In the genomic region with DNA sequence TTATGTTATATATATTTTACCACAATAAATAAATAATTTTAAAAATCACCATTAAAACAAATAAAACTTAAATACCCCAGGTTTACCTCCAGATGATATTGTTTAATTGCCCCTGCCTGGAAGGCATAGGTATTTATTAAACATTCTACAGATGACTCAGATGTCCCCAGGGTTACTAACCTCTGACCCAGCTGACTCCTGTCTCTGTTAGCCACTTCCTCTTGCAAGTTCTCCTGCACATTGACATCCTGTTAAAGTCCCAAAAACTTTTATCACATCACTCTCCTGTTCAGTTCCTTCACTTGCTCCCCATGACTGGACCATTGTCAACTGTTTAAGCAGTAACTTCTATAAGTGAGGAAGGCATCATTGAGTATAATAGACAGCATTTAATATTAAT, we compare ENCODE assay signal across 13 cellular contexts. TPM values are rescaled to one million over a fixed set of nuclear protein-coding genes. Genes with fewer than 3 reads are reported as not detected.
DNase-seq lines count a peak whose midpoint lies in the region; ATAC-seq, FAIRE-seq and TF ChIP-seq lines count a peak whose summit lies in the region.
"Had no signal": no experiment of that assay in that cellular context is flagged by ENCODE, and none has a peak within 500 bp of the region (broad histone marks: within the 10 kb centered on the region; RNA-seq: fewer than 3 reads in every experiment).

No MANE protein-coding gene starts in this region.

- intact Hi-C loops in GM12878 (cut with micrococcal nuclease; ENCODE audit: unreplicated experiment): loop anchor here (5.0 kb wide), 1 partner anchor 36 kb away; a partner anchor contains a TSS

- TF ChIP-seq CTCF in GM10248 (IDR thresholded peaks at IDR 0.05; ENCODE audit: control extremely low read depth, extremely low read depth, low read depth, missing control alignments): no peak
- no peak for TF ChIP-seq CTCF in GM12878 (IDR thresholded peaks at IDR 0.05 in 2 of 3, conservative IDR thresholded peaks at IDR 0.05 in 1 of 3; ENCODE audit: control insufficient read depth in 2 of 3, extremely low read depth in 1 of 3, insufficient read depth in 1 of 3, low read depth in 3 of 3, low read length in 3 of 3)

- no peak overlapping the region for H3K4me2 ChIP-seq in GM12878 (ENCODE audit: control insufficient read depth, insufficient read depth)

- no peaks in the 10 kb centered on the region for H3K27me3 ChIP-seq in GM12878 (replicated peaks in 1 of 2; ENCODE audit: control insufficient read depth in 2 of 2, insufficient read depth in 2 of 2, low read length in 1 of 2)

- H3K36me3 Mint-ChIP-seq in T-helper 17 cell (ENCODE audit: low read depth): no peaks in the 10 kb centered on the region
- H3K36me3 Mint-ChIP-seq: CD8-positive, alpha-beta T cell had no signal

- TF ChIP-seq EP300 in GM12878 (IDR thresholded peaks at IDR 0.05; ENCODE audit: borderline replicate concordance in 1 of 2, control insufficient read depth in 1 of 2, low read depth in 2 of 2, low read length in 2 of 2): no peak

- no peaks in the 10 kb centered on the region for H3K4me1 Mint-ChIP-seq in T-helper 17 cell

- H3K27ac Mint-ChIP-seq in T-helper 17 cell: no peak overlapping the region
- H3K27ac Mint-ChIP-seq: CD8-positive, alpha-beta T cell had no signal

- no peaks in the 10 kb centered on the region for H4K20me1 ChIP-seq in GM12878 (ENCODE audit: control insufficient read depth, insufficient read depth)

- H3K4me3 Mint-ChIP-seq in T-helper 17 cell: no peak overlapping the region
- H3K4me3 Mint-ChIP-seq: CD8-positive, alpha-beta T cell had no signal

- no peaks in the 10 kb centered on the region for H3K79me2 ChIP-seq in GM12878 (ENCODE audit: control insufficient read depth, insufficient read depth, low read length)

- H3K4me1 ChIP-seq in GM12878 (ENCODE audit: control insufficient read depth, insufficient read depth, low read length): no peaks in the 10 kb centered on the region

- POLR2A ChIA-PET in GM10248 (lab: Yijun Ruan, JAX) (no interaction called here), GM12878 (lab: Charles Lee) (no interaction called here)

- DNase-seq in GM10248 (ENCODE audit: extremely low spot score) (peak; percentile 24), GM12878 (ENCODE audit: low read depth, low spot score) (no peak), DMS79 treated with DMSO at 0.1 percent for 48 hours (lab: John Stamatoyannopoulos, UW) (no peak), T-helper 17 cell (no peak), HK-2 (ENCODE audit: unreplicated experiment) (no peak)
- DNase-seq in activated CD4-positive, alpha-beta T cell treated with anti-CD3 and anti-CD28 coated beads, Interleukin-2, amount 50 U/mL, for 1 hour: no peak
- DNase-seq: amniotic stem cell; CD8-positive, alpha-beta T cell; H7 had no signal

- no peak overlapping the region for H2AFZ ChIP-seq in GM12878 (ENCODE audit: control insufficient read depth, low read depth, low read length)

- H3K9ac ChIP-seq in GM12878 (ENCODE audit: control insufficient read depth, insufficient read depth, low read length): no peak overlapping the region

- no peak for TF ChIP-seq RAD21 in GM12878 (IDR thresholded peaks at IDR 0.05; ENCODE audit: insufficient read depth, low read depth, low read length)

- H3K27me3 Mint-ChIP-seq in T-helper 17 cell: peaks cover 7% of the 10 kb centered on the region

- no peak overlapping the region for H3K4me3 ChIP-seq in GM12878

- no peaks in the 10 kb centered on the region for H3K9me3 ChIP-seq in GM12878 (replicated peaks; ENCODE audit: control insufficient read depth, insufficient read depth, low read length)
- no peaks in the 10 kb centered on the region for H3K9me3 ChIP-seq in T-helper 17 cell (ENCODE audit: control insufficient read depth, low read length, poor library complexity, severe bottlenecking)

- CTCF ChIA-PET in GM10248 (lab: Yijun Ruan, JAX) (no interaction called here), GM12878 (lab: Yijun Ruan, JAX) (interaction anchor here (1.5 kb wide), 1 partner anchor 47 kb away, joined by 3 read pairs; no protein-coding TSS in a partner anchor)

- in situ Hi-C loops in GM12878 (cut with MboI): no loop called here

- no peak for TF ChIP-seq POLR2A in GM12878 (IDR thresholded peaks at IDR 0.05; ENCODE audit: low read depth, low read length)

- RAD21 ChIA-PET in GM12878 (lab: Charles Lee; ENCODE audit: unreplicated experiment): no interaction called here

- ATAC-seq in GM21381 (IDR thresholded peaks at IDR 0.05; ENCODE audit: unreplicated experiment) (peak; percentile 99), HG03378 (IDR thresholded peaks at IDR 0.05; ENCODE audit: unreplicated experiment) (peak; percentile 99), GM12878 (peak; percentile 57), T-helper 17 cell (no peak)
- ATAC-seq: CD8-positive, alpha-beta T cell had no signal

- no peak overlapping the region for H3K27ac ChIP-seq in GM12878 (ENCODE audit: control insufficient read depth, insufficient read depth)

- SMC1A ChIA-PET in GM12878 (lab: Charles Lee; ENCODE audit: uncharacterized antibody, unreplicated experiment): no interaction called here

- H3K36me3 ChIP-seq in GM12878 (ENCODE audit: control insufficient read depth in 2 of 2, insufficient read depth in 2 of 2, low read length in 1 of 2): no peaks in the 10 kb centered on the region

- no TSS peak for BruUV-seq in GM12878 (replicated peaks; lab: Mats Ljungman, UMichigan)

- no peak for FAIRE-seq in GM12878 (lab: Jason Lieb, UNC)

TF ChIP-seq in GM12878, 131 proteins besides CTCF, POLR2A, EP300 and RAD21 (continues in another document):
- TF ChIP-seq NR2F1 (conservative IDR thresholded peaks at IDR 0.05) (peak; percentile 61; the same call in 1 of the 2 replicates), ZNF622 (IDR thresholded peaks at IDR 0.05) (no peak), SPI1 (IDR thresholded peaks at IDR 0.05; ENCODE audit: borderline replicate concordance, insufficient read depth, low read depth, low read length) (peak; percentile 31; the same call in 1 of the 2 replicates), SMARCA5 (IDR thresholded peaks at IDR 0.05) (no peak)
- TF ChIP-seq, protein P1, sequence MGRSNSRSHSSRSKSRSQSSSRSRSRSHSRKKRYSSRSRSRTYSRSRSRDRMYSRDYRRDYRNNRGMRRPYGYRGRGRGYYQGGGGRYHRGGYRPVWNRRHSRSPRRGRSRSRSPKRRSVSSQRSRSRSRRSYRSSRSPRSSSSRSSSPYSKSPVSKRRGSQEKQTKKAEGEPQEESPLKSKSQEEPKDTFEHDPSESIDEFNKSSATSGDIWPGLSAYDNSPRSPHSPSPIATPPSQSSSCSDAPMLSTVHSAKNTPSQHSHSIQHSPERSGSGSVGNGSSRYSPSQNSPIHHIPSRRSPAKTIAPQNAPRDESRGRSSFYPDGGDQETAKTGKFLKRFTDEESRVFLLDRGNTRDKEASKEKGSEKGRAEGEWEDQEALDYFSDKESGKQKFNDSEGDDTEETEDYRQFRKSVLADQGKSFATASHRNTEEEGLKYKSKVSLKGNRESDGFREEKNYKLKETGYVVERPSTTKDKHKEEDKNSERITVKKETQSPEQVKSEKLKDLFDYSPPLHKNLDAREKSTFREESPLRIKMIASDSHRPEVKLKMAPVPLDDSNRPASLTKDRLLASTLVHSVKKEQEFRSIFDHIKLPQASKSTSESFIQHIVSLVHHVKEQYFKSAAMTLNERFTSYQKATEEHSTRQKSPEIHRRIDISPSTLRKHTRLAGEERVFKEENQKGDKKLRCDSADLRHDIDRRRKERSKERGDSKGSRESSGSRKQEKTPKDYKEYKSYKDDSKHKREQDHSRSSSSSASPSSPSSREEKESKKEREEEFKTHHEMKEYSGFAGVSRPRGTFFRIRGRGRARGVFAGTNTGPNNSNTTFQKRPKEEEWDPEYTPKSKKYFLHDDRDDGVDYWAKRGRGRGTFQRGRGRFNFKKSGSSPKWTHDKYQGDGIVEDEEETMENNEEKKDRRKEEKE (IDR thresholded peaks at IDR 0.05): no peak

RNA-seq across cellular contexts. Expression of a gene that starts 37.0 kb away (rescaled TPM):
- not detected in 2 replicates for total RNA-seq in GM12878 (2013; cell fraction: nucleolus; rRNA removed)
- not detected in 2 replicates for total RNA-seq in GM12878 (2014; rRNA removed)
- total RNA-seq in GM12878 (2014; rRNA removed; fragmentation: Illumina TruSeq; extraction: Trizol): not detected in 2 replicates
- total RNA-seq in GM12878 (2021): not detected in 2 replicates
- polyA plus RNA-seq in GM12878 (2011; ENCODE audit: low read depth): not detected
- polyA plus RNA-seq in GM12878 (2011; rRNA removed): not detected in 2 replicates
- polyA plus RNA-seq in GM12878 (2011; cell fraction: cytosol; rRNA removed): not detected in 2 replicates
- polyA plus RNA-seq in GM12878 (2011; cell fraction: nucleus; rRNA removed): not detected in 2 replicates
- 0.01 TPM in 1 of 2 replicates, not detected in the other for polyA plus RNA-seq in GM12878 (2012)
- not detected in 2 replicates for polyA plus RNA-seq in GM12878 (2014; fragmentation: Illumina TruSeq; extraction: Trizol)
- polyA plus RNA-seq in GM12878 (2014; fragmentation: Nextera tagmentation; extraction: Ambion mirVana): not detected
- not detected in 2 replicates for polyA plus RNA-seq in GM12878 (2014; rRNA removed)
- not detected for polyA plus RNA-seq in GM12878 (2016; fragmentation: Nextera tagmentation; extraction: Ambion mirVana)
- polyA minus RNA-seq in GM12878 (2011; rRNA and poly(A)+ RNA removed): 0.77 TPM in 1 of 2 replicates, not detected in the other
- not detected in 2 replicates for polyA minus RNA-seq in GM12878 (2011; cell fraction: cytosol; rRNA and poly(A)+ RNA removed)
- not detected in 2 replicates for polyA minus RNA-seq in GM12878 (2011; cell fraction: nucleus; rRNA and poly(A)+ RNA removed)
- total RNA-seq in T-helper 17 cell: under 1 TPM in 1 of 2 donors, not detected in 1; 0.03 TPM
- total RNA-seq: CD8-positive, alpha-beta T cell; fibroblast of villous mesenchyme had no signal

RNA-seq across cellular contexts. Expression of a gene that starts 54.7 kb away (rescaled TPM):
- not detected in 2 replicates for total RNA-seq in GM12878 (2013; cell fraction: nucleolus; rRNA removed)
- total RNA-seq in GM12878 (2014; rRNA removed): 0.44 and 0.45 TPM in 2 replicates
- 0.69 and 0.85 TPM in 2 replicates for total RNA-seq in GM12878 (2014; rRNA removed; fragmentation: Illumina TruSeq; extraction: Trizol)
- 0.29 and 0.67 TPM in 2 replicates for total RNA-seq in GM12878 (2021)
- polyA plus RNA-seq in GM12878 (2011; ENCODE audit: low read depth): not detected
- polyA plus RNA-seq in GM12878 (2011; rRNA removed): 0.15 and 0.53 TPM in 2 replicates
- 0.06 and 0.07 TPM in 2 replicates for polyA plus RNA-seq in GM12878 (2011; cell fraction: cytosol; rRNA removed)
- 0.33 and 0.51 TPM in 2 replicates for polyA plus RNA-seq in GM12878 (2011; cell fraction: nucleus; rRNA removed)
- polyA plus RNA-seq in GM12878 (2012): 0.19 TPM in 1 of 2 replicates, not detected in the other
- 0.96 and 3.2 TPM in 2 replicates for polyA plus RNA-seq in GM12878 (2014; fragmentation: Illumina TruSeq; extraction: Trizol)
- under 1 TPM; 0.47 to 0.79 TPM for polyA plus RNA-seq in GM12878 (2014; fragmentation: Nextera tagmentation; extraction: Ambion mirVana)
- polyA plus RNA-seq in GM12878 (2014; rRNA removed): 0.24 and 0.30 TPM in 2 replicates
- polyA plus RNA-seq in GM12878 (2016; fragmentation: Nextera tagmentation; extraction: Ambion mirVana): not detected
- not detected in 2 replicates for polyA minus RNA-seq in GM12878 (2011; rRNA and poly(A)+ RNA removed)
- polyA minus RNA-seq in GM12878 (2011; cell fraction: cytosol; rRNA and poly(A)+ RNA removed): not detected in 2 replicates
- 0.36 TPM in 1 of 2 replicates, not detected in the other for polyA minus RNA-seq in GM12878 (2011; cell fraction: nucleus; rRNA and poly(A)+ RNA removed)
- 1 to 10 TPM in 1 of 2 donors, not detected in 1; 2.0 TPM for total RNA-seq in T-helper 17 cell
- total RNA-seq: fibroblast of villous mesenchyme, H7 had no signal
- polyA plus RNA-seq: neural cell had no signal
